ENCODE assay signal across 10 cellular contexts in genomic region chr12:75725505-75726120, GRCh38.
A peak's percentile ranks its signal among the peaks of the same experiment; 100 is the strongest.
DNase-seq lines count a peak whose midpoint lies in the region; ATAC-seq, FAIRE-seq and TF ChIP-seq lines count a peak whose summit lies in the region.
"Had no signal": no experiment of that assay in that cellular context is flagged by ENCODE, and none has a peak within 500 bp of the region (broad histone marks: within the 10 kb centered on the region; RNA-seq: fewer than 3 reads in every experiment).

No MANE protein-coding gene starts in this region.

- H3K4me1 ChIP-seq in astrocyte (ENCODE audit: insufficient read depth, low read length) (peaks cover 43% of the 10 kb centered on the region), muscle layer of colon (ENCODE audit: insufficient read depth, low read length) (peaks cover 50% of the 10 kb centered on the region), small intestine (ENCODE audit: control insufficient read depth in 2 of 2, insufficient read depth in 1 of 2, low read depth in 1 of 2, low read length in 1 of 2) (peaks cover 0 to 18% of the 10 kb centered on the region in 2 donors)

- H3K27ac ChIP-seq in astrocyte (ENCODE audit: low read depth, low read length) (peak overlapping the region; percentile 68), muscle layer of colon (ENCODE audit: low read depth, low read length) (peak overlapping the region; percentile 81), small intestine (ENCODE audit: low read depth in 1 of 2, low read length in 1 of 2) (no peak overlapping the region)

- no peak overlapping the region for H3K9ac ChIP-seq in astrocyte (ENCODE audit: low read length)
- no peak overlapping the region for H3K9ac ChIP-seq in muscle layer of colon (ENCODE audit: low read length)

- DNase-seq in DMS53 treated with DMSO at 0.1 percent for 48 hours (lab: John Stamatoyannopoulos, UW; ENCODE audit: unreplicated experiment) (peak; percentile 71), MG63 (peak; percentile 70), astrocyte (ENCODE audit: low read depth) (peak; percentile 71), GM10266 (ENCODE audit: extremely low spot score) (no peak), small intestine (no peak)
- DNase-seq: stimulated activated naive CD4-positive, alpha-beta T cell had no signal

- H3K9me3 Mint-ChIP-seq in astrocyte (ENCODE audit: unreplicated experiment) = no peaks in the 10 kb centered on the region

- peak overlapping the region; percentile 69 for H3K4me2 ChIP-seq in astrocyte (ENCODE audit: low read length)

- H3K27me3 Mint-ChIP-seq in astrocyte (ENCODE audit: low read depth, unreplicated experiment) = no peaks in the 10 kb centered on the region

- H3K4me3 ChIP-seq in MG63 (no peak overlapping the region), astrocyte (ENCODE audit: insufficient read depth, low read depth, low read length) (no peak overlapping the region), muscle layer of colon (ENCODE audit: low read depth in 1 of 2, low read length in 2 of 2) (no peak overlapping the region), small intestine (ENCODE audit: low read depth in 1 of 2, low read length in 2 of 2) (no peak overlapping the region)
- H3K4me3 ChIP-seq: lung had no signal

- TF ChIP-seq CTCF in astrocyte (IDR thresholded peaks at IDR 0.05; ENCODE audit: insufficient read depth, low read depth, low read length) (peak; percentile 25), GM10266 (IDR thresholded peaks at IDR 0.05; ENCODE audit: control insufficient read depth, insufficient read depth, low read depth, missing control alignments) (no peak)

- H3K79me2 ChIP-seq in astrocyte (ENCODE audit: insufficient read depth, low read length) = no peaks in the 10 kb centered on the region

- no peaks in the 10 kb centered on the region for H3K36me3 ChIP-seq in MG63
- H3K36me3 ChIP-seq in astrocyte (ENCODE audit: insufficient read depth, low read length) = no peaks in the 10 kb centered on the region
- no peaks in the 10 kb centered on the region for H3K36me3 ChIP-seq in muscle layer of colon (ENCODE audit: insufficient read depth, low read length)
- H3K36me3 ChIP-seq in small intestine (ENCODE audit: control insufficient read depth in 2 of 2, insufficient read depth in 2 of 2, low read length in 2 of 2) = no peaks in the 10 kb centered on the region

- H2AFZ ChIP-seq in astrocyte (ENCODE audit: low read depth, low read length) = peak overlapping the region; percentile 14

- no peaks in the 10 kb centered on the region; the same call in 1 of the 2 replicates for H3K9me3 ChIP-seq in MG63
- no peaks in the 10 kb centered on the region for H3K9me3 ChIP-seq in astrocyte (ENCODE audit: insufficient read depth, low read depth, low read length)
- H3K9me3 ChIP-seq in muscle layer of colon (ENCODE audit: low read length) = no peaks in the 10 kb centered on the region
- H3K9me3 ChIP-seq in small intestine (ENCODE audit: control insufficient read depth, low read depth) = no peaks in the 10 kb centered on the region

- no peaks in the 10 kb centered on the region for H3K36me3 Mint-ChIP-seq in astrocyte (ENCODE audit: low read depth, unreplicated experiment)

- 49 to 67% (median 60%) methylated on average over 3 of the region's 3 CpGs for WGBS in small intestine, 3 donors

- H3K4me1 Mint-ChIP-seq in astrocyte (ENCODE audit: low read depth, unreplicated experiment) = peaks cover 50% of the 10 kb centered on the region

- peak overlapping the region; percentile 92 for H3K27ac Mint-ChIP-seq in astrocyte (ENCODE audit: unreplicated experiment)

- H3K4me3 Mint-ChIP-seq in astrocyte (ENCODE audit: unreplicated experiment) = no peak overlapping the region

- no peak for ATAC-seq in GM18517 (IDR thresholded peaks at IDR 0.05; ENCODE audit: unreplicated experiment)
- ATAC-seq in GM21529 (IDR thresholded peaks at IDR 0.05; ENCODE audit: unreplicated experiment) = no peak

- FAIRE-seq in astrocyte (lab: Jason Lieb, UNC) (peak; percentile 75), small intestine (lab: Jason Lieb, UNC) (no peak)

- H4K20me1 ChIP-seq in astrocyte (ENCODE audit: insufficient read depth, low read length) = no peaks in the 10 kb centered on the region

- H3K27me3 ChIP-seq in MG63 = no peaks in the 10 kb centered on the region
- no peaks in the 10 kb centered on the region for H3K27me3 ChIP-seq in astrocyte (ENCODE audit: insufficient read depth, low read length)
- no peaks in the 10 kb centered on the region for H3K27me3 ChIP-seq in muscle layer of colon (ENCODE audit: control insufficient read depth in 1 of 2, insufficient read depth in 2 of 2, low read length in 2 of 2)
- H3K27me3 ChIP-seq in small intestine (ENCODE audit: control insufficient read depth in 2 of 2, insufficient read depth in 2 of 2, low read length in 2 of 2) = no peaks in the 10 kb centered on the region

Comparison
In these comparisons a context has a peak if more than half of its experiments do, and no peak if none do; other contexts are left out.
1. DNase-seq: peak in DMS53 treated with DMSO at 0.1 percent for 48 hours (single experiment), MG63 (single experiment) and astrocyte (single experiment); none in GM10266 (single experiment) and small intestine (single experiment).
2. H3K27ac ChIP-seq: peak in astrocyte (single experiment) and muscle layer of colon (single experiment); none in small intestine (0 of 2).